In the genomic region with DNA sequence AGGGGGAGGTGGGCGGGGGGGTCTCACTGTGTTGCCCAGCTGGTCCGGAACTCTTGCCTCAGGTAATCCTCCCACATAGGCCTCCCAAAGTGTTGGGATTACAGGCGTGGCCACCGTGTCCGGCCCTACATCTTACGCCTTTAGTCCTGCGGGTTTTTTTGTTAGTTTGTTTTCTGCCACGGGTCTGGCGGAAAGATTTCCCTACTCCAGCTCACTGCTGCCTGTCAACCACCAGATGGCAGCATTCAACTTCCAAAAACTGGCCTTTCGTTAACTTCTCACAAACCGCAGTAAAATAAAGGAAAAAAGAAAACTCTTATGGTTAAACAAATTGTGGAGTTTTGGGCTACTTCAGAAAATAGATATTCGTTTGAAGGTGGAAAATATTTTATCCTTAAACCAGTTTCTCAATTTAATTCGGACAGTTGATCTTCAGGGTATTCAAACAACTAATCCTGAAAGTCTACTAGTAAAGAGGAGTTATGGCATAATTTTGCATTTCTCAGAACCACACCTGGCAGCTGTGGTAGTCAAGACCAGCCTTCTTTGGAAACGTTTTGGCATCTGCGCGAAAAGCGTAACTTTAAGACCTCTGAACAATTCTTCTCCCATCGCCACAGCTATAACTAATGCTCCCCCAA, we compare ENCODE assay signal across 8 cellular contexts. TPM values are rescaled to one million over a fixed set of nuclear protein-coding genes. Genes with fewer than 3 reads are reported as not detected.
DNase-seq lines count a peak whose midpoint lies in the region; ATAC-seq, FAIRE-seq and TF ChIP-seq lines count a peak whose summit lies in the region.

No MANE protein-coding gene starts in this region.

- no peaks in the 10 kb centered on the region for H3K27me3 Mint-ChIP-seq in CD8-positive, alpha-beta T cell (ENCODE audit: low read depth)

- peak; percentile 96 for FAIRE-seq in GM12892 (lab: Jason Lieb, UNC)

- H3K4me1 ChIP-seq in CD8-positive, alpha-beta T cell (ENCODE audit: insufficient read depth, low read length), result no peaks in the 10 kb centered on the region

- no peak for ATAC-seq in CD8-positive, alpha-beta T cell
- no peak for ATAC-seq in HG02970 (IDR thresholded peaks at IDR 0.05; ENCODE audit: low FRiP score, unreplicated experiment)

- H3K27ac ChIP-seq in CD8-positive, alpha-beta T cell (ENCODE audit: low read depth, low read length), result no peak overlapping the region

- no peaks in the 10 kb centered on the region for H3K9me3 Mint-ChIP-seq in CD8-positive, alpha-beta T cell

- no peak overlapping the region for H3K4me3 Mint-ChIP-seq in CD8-positive, alpha-beta T cell

- no peaks in the 10 kb centered on the region for H3K27me3 ChIP-seq in CD8-positive, alpha-beta T cell (ENCODE audit: insufficient read depth, low read length)

- no peaks in the 10 kb centered on the region for H3K9me3 ChIP-seq in CD8-positive, alpha-beta T cell (ENCODE audit: low read length)

- no peak overlapping the region for H3K4me3 ChIP-seq in CD8-positive, alpha-beta T cell (ENCODE audit: low read depth, low read length)

- no peak for TF ChIP-seq POLR2A in GM12892 (IDR thresholded peaks at IDR 0.05; ENCODE audit: low read depth, low read length)

- H3K27ac Mint-ChIP-seq in CD8-positive, alpha-beta T cell, result no peak overlapping the region

- CTCF ChIA-PET in CD8-positive, alpha-beta T cell (lab: Charles Lee), result interaction anchor here (1.6 kb wide), 1 partner anchor 312 kb away, joined by 4 read pairs; no protein-coding TSS in a partner anchor

- no peaks in the 10 kb centered on the region for H3K36me3 Mint-ChIP-seq in CD8-positive, alpha-beta T cell

- intact Hi-C loops in CD8-positive, alpha-beta T cell (cut with DNase I, micrococcal nuclease), result loop anchor here in 1 of 2 experiments (1.0 kb wide), 1 partner anchor 313 kb away; no protein-coding TSS in a partner anchor
- intact Hi-C loops in posterior cingulate gyrus (cut with DNase I), result loop anchor here (1.0 to 10.0 kb wide), 2 partner anchors 234 to 313 kb away; a partner anchor contains a TSS

- no peaks in the 10 kb centered on the region for H3K4me1 Mint-ChIP-seq in CD8-positive, alpha-beta T cell (ENCODE audit: low read depth)

- POLR2A ChIA-PET in CD8-positive, alpha-beta T cell (lab: Charles Lee), result no interaction called here

- peak in 1 of 7 experiments; percentile 13 for DNase-seq in CD8-positive, alpha-beta T cell
- DNase-seq in GM12892 (ENCODE audit: insufficient read length) (peak; percentile 24), NCI-H1048 (lab: John Stamatoyannopoulos, UW) (peak; percentile 34), UCSD-AML1 (lab: John Stamatoyannopoulos, UW; ENCODE audit: unreplicated experiment) (peak; percentile 10), globus pallidus (ENCODE audit: low spot score) (peak; percentile 48), posterior cingulate gyrus (peak in 7 of 10 donors; percentile 19 to 86 (median 35))
- no peak for DNase-seq in activated CD4-positive, CD25-positive, alpha-beta regulatory T cell (lab: John Stamatoyannopoulos, UW)

- H3K36me3 ChIP-seq in CD8-positive, alpha-beta T cell (ENCODE audit: insufficient read depth, low read length), result no peaks in the 10 kb centered on the region

- TF ChIP-seq CTCF in CD8-positive, alpha-beta T cell (IDR thresholded peaks at IDR 0.05), result peak; percentile 38

RNA-seq across cellular contexts. Expression of a gene that starts 41.1 kb away (rescaled TPM):
- not detected for total RNA-seq in CD8-positive, alpha-beta T cell
- polyA plus RNA-seq in GM12892 (2012; ENCODE audit: missing spikeins), result not detected

Comparison
In these comparisons a context has a peak if more than half of its experiments do, and no peak if none do; other contexts are left out.
1. DNase-seq: peak in GM12892 (single experiment), NCI-H1048 (single experiment), UCSD-AML1 (single experiment), globus pallidus (single experiment) and posterior cingulate gyrus (7 of 10); none in activated CD4-positive, CD25-positive, alpha-beta regulatory T cell (0 of 4).